11 cellular contexts compared by ENCODE assay signal in genomic region chr20:10596726-10597125, GRCh38.
DNase-seq lines count a peak whose midpoint lies in the region; FAIRE-seq and TF ChIP-seq lines count a peak whose summit lies in the region.
"Had no signal": no experiment of that assay in that cellular context is flagged by ENCODE, and none has a peak within 500 bp of the region (broad histone marks: within the 10 kb centered on the region; RNA-seq: fewer than 3 reads in every experiment).

No MANE protein-coding gene starts in this region.

- no peaks in the 10 kb centered on the region for H3K27me3 ChIP-seq in esophagus (ENCODE audit: control insufficient read depth in 1 of 2, insufficient read depth in 2 of 2, low read length in 2 of 2)
- H3K27me3 ChIP-seq in osteoblast (ENCODE audit: insufficient read depth, low read length) = no peaks in the 10 kb centered on the region
- no peaks in the 10 kb centered on the region for H3K27me3 ChIP-seq in ascending aorta
- no peaks in the 10 kb centered on the region for H3K27me3 ChIP-seq in transverse colon

- WGBS in esophagus, 2 donors = 35 to 52% methylated on average over 4 of the region's 4 CpGs
- 71 to 75% methylated on average over 4 of the region's 4 CpGs for WGBS in transverse colon (ENCODE audit: low coverage in 1 of 2), 2 donors

- no peak overlapping the region for H3K9ac ChIP-seq in kidney (ENCODE audit: low read length in 2 of 2)

- intact Hi-C loops in ascending aorta (cut with DNase I) (no loop called here), kidney (cut with DNase I) (no loop called here), transverse colon (cut with DNase I; ENCODE audit: low total_unique reads) (no loop called here)

- H3K4me1 ChIP-seq in esophagus (ENCODE audit: control insufficient read depth in 2 of 2, insufficient read depth in 2 of 2, low read length in 1 of 2) = peaks cover 0 to 3% of the 10 kb centered on the region in 2 donors
- peaks cover 30% of the 10 kb centered on the region for H3K4me1 ChIP-seq in osteoblast (ENCODE audit: insufficient read depth, low read length)
- H3K4me1 ChIP-seq in ascending aorta = peaks cover 0 to 32% of the 10 kb centered on the region in 2 donors
- H3K4me1 ChIP-seq in kidney (ENCODE audit: control insufficient read depth in 1 of 2, insufficient read depth in 1 of 2, low read depth in 1 of 2, low read length in 2 of 2) = no peaks in the 10 kb centered on the region
- peaks cover 0 to 17% (median 2%) of the 10 kb centered on the region in 4 donors for H3K4me1 ChIP-seq in transverse colon

- peak overlapping the region; percentile 42 for H3K4me2 ChIP-seq in osteoblast (ENCODE audit: insufficient read depth, low read length)

- no peak for TF ChIP-seq EP300 in transverse colon (IDR thresholded peaks at IDR 0.05; ENCODE audit: low read depth)

- TF ChIP-seq CTCF in osteoblast (IDR thresholded peaks at IDR 0.05; ENCODE audit: extremely low read depth, low read depth, low read length) (no peak), ascending aorta (IDR thresholded peaks at IDR 0.05) (no peak), kidney (IDR thresholded peaks at IDR 0.05; ENCODE audit: borderline replicate concordance, extremely low read depth, insufficient read depth) (no peak), transverse colon (IDR thresholded peaks at IDR 0.05) (no peak)

- H3K27ac ChIP-seq in esophagus (ENCODE audit: low read depth in 2 of 2, low read length in 1 of 2) = peak overlapping the region; percentile 80 to 87
- peak overlapping the region; percentile 74 for H3K27ac ChIP-seq in osteoblast (ENCODE audit: low read depth, low read length)
- H3K27ac ChIP-seq in ascending aorta = no peak overlapping the region
- H3K27ac ChIP-seq in kidney (ENCODE audit: low read depth in 2 of 2, low read length in 2 of 2) = no peak overlapping the region
- peak overlapping the region in 2 of 4 donors; percentile 33 to 36 for H3K27ac ChIP-seq in transverse colon

- FAIRE-seq in kidney (lab: Jason Lieb, UNC) = no peak

- no peaks in the 10 kb centered on the region for H3K79me2 ChIP-seq in osteoblast (ENCODE audit: insufficient read depth, low read length)

- H3K36me3 ChIP-seq in esophagus (ENCODE audit: control insufficient read depth in 2 of 2, insufficient read depth in 2 of 2, low read length in 1 of 2) (peaks cover 0 to 2% of the 10 kb centered on the region in 2 donors), osteoblast (ENCODE audit: insufficient read depth, low read length) (no peaks in the 10 kb centered on the region), ascending aorta (no peaks in the 10 kb centered on the region), kidney (ENCODE audit: control insufficient read depth in 1 of 2, insufficient read depth in 2 of 2, low read length in 2 of 2) (no peaks in the 10 kb centered on the region), transverse colon (no peaks in the 10 kb centered on the region)

- no peak for TF ChIP-seq POLR2A in transverse colon (IDR thresholded peaks at IDR 0.05)

- no peaks in the 10 kb centered on the region for H3K9me3 ChIP-seq in esophagus (ENCODE audit: control insufficient read depth in 2 of 2, insufficient read depth in 1 of 2, low read depth in 1 of 2, low read length in 1 of 2)
- no peaks in the 10 kb centered on the region for H3K9me3 ChIP-seq in osteoblast (ENCODE audit: low read depth, low read length)
- H3K9me3 ChIP-seq in ascending aorta = no peaks in the 10 kb centered on the region
- no peaks in the 10 kb centered on the region for H3K9me3 ChIP-seq in kidney (ENCODE audit: control insufficient read depth in 1 of 2, low read length in 2 of 2)
- no peaks in the 10 kb centered on the region for H3K9me3 ChIP-seq in transverse colon

- H3K4me3 ChIP-seq in esophagus (ENCODE audit: low read depth in 1 of 2, low read length in 2 of 2) = no peak overlapping the region
- H3K4me3 ChIP-seq in osteoblast (ENCODE audit: insufficient read depth, low read length) = no peak overlapping the region
- H3K4me3 ChIP-seq in ascending aorta = no peak overlapping the region
- H3K4me3 ChIP-seq in kidney (ENCODE audit: low read length in 2 of 2) = no peak overlapping the region
- no peak overlapping the region for H3K4me3 ChIP-seq in transverse colon

- H4K20me1 ChIP-seq in osteoblast (ENCODE audit: insufficient read depth, low read length) = no peaks in the 10 kb centered on the region

- in situ Hi-C loops in transverse colon (cut with MboI; ENCODE audit: low pct_ligation_motif_present in 1 of 4, low pct_unique_long_range_greater_than_20kb in 1 of 4, low sequenced_read_pairs in 3 of 4) = no loop called here

- peak; percentile 48 for DNase-seq in Daoy (ENCODE audit: low read depth)
- DNase-seq in RPMI7951 (ENCODE audit: low read depth) = peak; percentile 86
- DNase-seq in osteoblast (ENCODE audit: insufficient read length, low spot score, missing footprints) = no peak
- DNase-seq in ascending aorta (ENCODE audit: low spot score in 2 of 2) = no peak
- DNase-seq in kidney = no peak
- no peak for DNase-seq in activated CD4-positive, alpha-beta T cell treated with anti-CD3 and anti-CD28 coated beads, Interleukin-2, amount 50 U/mL, for 1 hour
- DNase-seq in transverse colon = no peak
- DNase-seq: activated CD4-positive, alpha-beta T cell treated with anti-CD3 and anti-CD28 coated beads for 1 hour; activated gamma-delta T cell treated with Interleukin-2 at 50 U/mL for 16 hours; Calu3 had no signal

- no peak overlapping the region for H2AFZ ChIP-seq in osteoblast (ENCODE audit: low read length)

Comparison
In these comparisons a context has a peak if more than half of its experiments do, and no peak if none do; other contexts are left out.
1. DNase-seq: peak in Daoy (single experiment) and RPMI7951 (single experiment); none in osteoblast (single experiment), ascending aorta (0 of 2), kidney (single experiment), activated CD4-positive, alpha-beta T cell treated with anti-CD3 and anti-CD28 coated beads, Interleukin-2, amount 50 U/mL, for 1 hour (single experiment) and transverse colon (single experiment).
2. H3K27ac ChIP-seq: peak in esophagus (2 of 2) and osteoblast (single experiment); none in ascending aorta (0 of 2) and kidney (0 of 2).